11 cellular contexts compared by ENCODE assay signal in genomic region chr7:84389242-84389641, GRCh38.
DNase-seq lines count a peak whose midpoint lies in the region; ATAC-seq and TF ChIP-seq lines count a peak whose summit lies in the region.
"Had no signal": no experiment of that assay in that cellular context is flagged by ENCODE, and none has a peak within 500 bp of the region (broad histone marks: within the 10 kb centered on the region; RNA-seq: fewer than 3 reads in every experiment).

No MANE protein-coding gene starts in this region.

- H3K4me1 Mint-ChIP-seq in HFFc6 (ENCODE audit: low read depth) = peaks cover 18% of the 10 kb centered on the region

- H3K27ac Mint-ChIP-seq in HFFc6 = no peak overlapping the region
- H3K27ac Mint-ChIP-seq: progenitor cell of endocrine pancreas had no signal

- 0 out of 2 replicates have a peak, but pooled peaks cover 4% of the 10 kb centered on the region for H3K27me3 Mint-ChIP-seq in HFFc6 (ENCODE audit: insufficient read depth)
- H3K27me3 Mint-ChIP-seq: progenitor cell of endocrine pancreas had no signal

- DNase-seq in MV-4-11 (lab: John Stamatoyannopoulos, UW) (peak; percentile 76), NCI-H2029 treated with DMSO at 0.1 percent for 48 hours (lab: John Stamatoyannopoulos, UW) (no peak), DMS153 treated with DMSO at 0.1 percent for 48 hours (lab: John Stamatoyannopoulos, UW; ENCODE audit: unreplicated experiment) (no peak), HFFc6 (no peak)
- no peak for DNase-seq in stimulated activated CD4-positive, alpha-beta T cell treated with anti-CD3 and anti-CD28 coated beads, Interleukin-4, amount 100 ng/mL, for 4 hours
- DNase-seq: C1 segment of cervical spinal cord had no signal

- H3K36me3 Mint-ChIP-seq in HFFc6 (ENCODE audit: low read depth) = no peaks in the 10 kb centered on the region

- no peak for TF ChIP-seq CTCF in HFFc6 (IDR thresholded peaks at IDR 0.05)

- H3K9me3 Mint-ChIP-seq in HFFc6 = no peaks in the 10 kb centered on the region

- no peak overlapping the region for H3K4me3 Mint-ChIP-seq in HFFc6

- ATAC-seq in GM18499 (IDR thresholded peaks at IDR 0.05; ENCODE audit: insufficient read depth, unreplicated experiment) (peak; percentile 96), GM19467 (IDR thresholded peaks at IDR 0.05; ENCODE audit: unreplicated experiment) (peak; percentile 99), HG03025 (IDR thresholded peaks at IDR 0.05; ENCODE audit: low FRiP score, unreplicated experiment) (peak; percentile 100)
- ATAC-seq: Right ventricle myocardium inferior had no signal
